ENCODE assay signal across 1 cellular context in genomic region chr10:43627942-43628341, GRCh38.
TF ChIP-seq lines count a peak whose summit lies in the region.

No MANE protein-coding gene starts in this region.

TF ChIP-seq in HepG2, 621 proteins besides CTCF, POLR2A, EP300 and RAD21:
- TF ChIP-seq CEBPG (CRISPR knock-in tag; IDR thresholded peaks at IDR 0.05) (no peak), FOXC1 (CRISPR knock-in tag; IDR thresholded peaks at IDR 0.05; ENCODE audit: borderline replicate concordance) (no peak), SRSF1 (optimal IDR thresholded peaks at IDR 0.05; ENCODE audit: low read depth, low read length) (no peak), NFE2L2 (IDR thresholded peaks at IDR 0.05; ENCODE audit: low read length) (peak; percentile 72), BRF2 (CRISPR knock-in tag; IDR thresholded peaks at IDR 0.05) (no peak), TGIF2 (CRISPR knock-in tag; IDR thresholded peaks at IDR 0.05) (no peak)
